In genomic region chr3:62175161-62175560, GRCh38 we compare ENCODE assay signal across 34 cellular contexts.
"Had no signal": no experiment of that assay in that cellular context is flagged by ENCODE, and none has a peak within 500 bp of the region (broad histone marks: within the 10 kb centered on the region; RNA-seq: fewer than 3 reads in every experiment).

No MANE protein-coding gene starts in this region.

- H3K27me3 ChIP-seq: MG63 had no signal

- H3K4me3 ChIP-seq: MG63 had no signal

- H3K36me3 ChIP-seq: MG63 had no signal

- DNase-seq: Karpas-422, Kasumi-1, MG63, MM.1S, MV-4-11, NCI-H1048, NCI-H1092, NCI-H1092 treated with DMSO at 0.1 percent for 48 hours, NCI-H1105, NCI-H1105 treated with DMSO at 0.1 percent for 48 hours, NCI-H1417, NCI-H1417 treated with DMSO at 0.1 percent for 48 hours, NCI-H1436, NCI-H1436 treated with DMSO at 0.1 percent for 48 hours, NCI-H146, NCI-H1694, NCI-H1694 treated with DMSO at 0.1 percent for 48 hours, NCI-H187, NCI-H187 treated with DMSO at 0.1 percent for 48 hours, NCI-H1930, NCI-H2029, NCI-H2029 treated with DMSO at 0.1 percent for 48 hours, NCI-H2081, NCI-H2081 treated with DMSO at 0.1 percent for 48 hours, NCI-H2107, NCI-H2171, NCI-H2171 treated with DMSO at 0.1 percent for 48 hours, NCI-H2227 treated with DMSO at 0.1 percent for 48 hours, NCI-H226, NCI-H345, NCI-H446, NCI-H446 treated with DMSO at 0.1 percent for 48 hours, NCI-H510A, NCI-H510A treated with DMSO at 0.1 percent for 48 hours had no signal

- H3K9me3 ChIP-seq: MG63 had no signal
